In genomic region chr11:118290923-118291322, GRCh38 we compare ENCODE assay signal across 8 cellular contexts. TPM values are rescaled to one million over a fixed set of nuclear protein-coding genes. Genes with fewer than 3 reads are reported as not detected.
DNase-seq lines count a peak whose midpoint lies in the region; TF ChIP-seq lines count a peak whose summit lies in the region.

No MANE protein-coding gene starts in this region.

- peak; percentile 51; the same call in 1 of the 2 replicates for TF ChIP-seq CTCF in HFFc6 (IDR thresholded peaks at IDR 0.05)
- peak; percentile 68 for TF ChIP-seq CTCF in epithelial cell of proximal tubule (conservative IDR thresholded peaks at IDR 0.05; ENCODE audit: low read depth, low read length)

- no peak overlapping the region for H3K27ac Mint-ChIP-seq in HFFc6

- peak; percentile 12 for DNase-seq in COLO668 (lab: John Stamatoyannopoulos, UW; ENCODE audit: unreplicated experiment)
- DNase-seq in HFFc6, result peak; percentile 12
- DNase-seq in T-helper 22 cell (ENCODE audit: low read depth), result peak; percentile 9
- no peak for DNase-seq in epithelial cell of proximal tubule (ENCODE audit: low read depth)
- DNase-seq in pons (ENCODE audit: low spot score), result peak; percentile 50
- DNase-seq in AG20443 (ENCODE audit: low spot score), result no peak
- DNase-seq in foreskin melanocyte, result no peak
- no peak for DNase-seq in mesenteric fat pad (ENCODE audit: low spot score)

- peaks cover 31% of the 10 kb centered on the region for H3K27me3 Mint-ChIP-seq in HFFc6 (ENCODE audit: insufficient read depth)

- no peaks in the 10 kb centered on the region for H3K4me1 Mint-ChIP-seq in HFFc6 (ENCODE audit: low read depth)

- H3K4me3 ChIP-seq in epithelial cell of proximal tubule (ENCODE audit: low read depth, low read length), result no peak overlapping the region

- H3K9me3 Mint-ChIP-seq in HFFc6, result peaks cover 3% of the 10 kb centered on the region; the same call in 1 of the 2 replicates

- H3K4me3 Mint-ChIP-seq in HFFc6, result no peak overlapping the region

- no peaks in the 10 kb centered on the region for H3K36me3 Mint-ChIP-seq in HFFc6 (ENCODE audit: low read depth)

RNA-seq across cellular contexts. Expression of gene CD3E, which starts 13.6 kb away (rescaled TPM):
- total RNA-seq in HFFc6 (2021; fragmentation: NEBNext Ultra II Directional; extraction: Animal tissue kit (Norgen Biotek cat#: 25700)), result not detected
- total RNA-seq in epithelial cell of proximal tubule, result not detected in 2 replicates
- total RNA-seq in mesenteric fat pad, result 2.2 TPM

RNA-seq across cellular contexts. Expression of gene MPZL2, which starts 26.8 kb away (rescaled TPM):
- not detected for total RNA-seq in HFFc6 (2021; fragmentation: NEBNext Ultra II Directional; extraction: Animal tissue kit (Norgen Biotek cat#: 25700))
- total RNA-seq in epithelial cell of proximal tubule (19.9 and 29.7 TPM in 2 replicates), mesenteric fat pad (36.8 TPM)

RNA-seq across cellular contexts. Expression of gene MPZL3, which starts 38.8 kb away (rescaled TPM):
- total RNA-seq in HFFc6 (2021; fragmentation: NEBNext Ultra II Directional; extraction: Animal tissue kit (Norgen Biotek cat#: 25700)), result under 1 TPM in 2 of 6 experiments, not detected in 4; 0.21 to 0.33 TPM
- total RNA-seq in epithelial cell of proximal tubule, result 6.1 and 7.4 TPM in 2 replicates
- 1.7 TPM for total RNA-seq in mesenteric fat pad

RNA-seq across cellular contexts. Expression of gene CD3D, which starts 51.6 kb away (rescaled TPM):
- not detected for total RNA-seq in HFFc6 (2021; fragmentation: NEBNext Ultra II Directional; extraction: Animal tissue kit (Norgen Biotek cat#: 25700))
- total RNA-seq in epithelial cell of proximal tubule (not detected in 2 replicates), mesenteric fat pad (1.3 TPM)

RNA-seq across cellular contexts. Expression of gene CD3G, which starts 53.2 kb away (rescaled TPM):
- total RNA-seq in HFFc6 (2021; fragmentation: NEBNext Ultra II Directional; extraction: Animal tissue kit (Norgen Biotek cat#: 25700)), result not detected
- not detected in 2 replicates for total RNA-seq in epithelial cell of proximal tubule
- 1.1 TPM for total RNA-seq in mesenteric fat pad

Comparison
In these comparisons a context has a peak if more than half of its experiments do, and no peak if none do; other contexts are left out.
1. DNase-seq: peak in COLO668 (single experiment), HFFc6 (single experiment), T-helper 22 cell (single experiment) and pons (single experiment); none in epithelial cell of proximal tubule (single experiment), AG20443 (single experiment), foreskin melanocyte (single experiment) and mesenteric fat pad (single experiment).
2. RNA of gene MPZL2, which starts 26.8 kb away (total RNA-seq): 36.8 TPM in mesenteric fat pad (single experiment) and 19.9 to 29.7 TPM in epithelial cell of proximal tubule; not detected in HFFc6; every median in the first group is over 10 times any median in the second.